ENCODE assay signal across 9 cellular contexts in the genomic region with DNA sequence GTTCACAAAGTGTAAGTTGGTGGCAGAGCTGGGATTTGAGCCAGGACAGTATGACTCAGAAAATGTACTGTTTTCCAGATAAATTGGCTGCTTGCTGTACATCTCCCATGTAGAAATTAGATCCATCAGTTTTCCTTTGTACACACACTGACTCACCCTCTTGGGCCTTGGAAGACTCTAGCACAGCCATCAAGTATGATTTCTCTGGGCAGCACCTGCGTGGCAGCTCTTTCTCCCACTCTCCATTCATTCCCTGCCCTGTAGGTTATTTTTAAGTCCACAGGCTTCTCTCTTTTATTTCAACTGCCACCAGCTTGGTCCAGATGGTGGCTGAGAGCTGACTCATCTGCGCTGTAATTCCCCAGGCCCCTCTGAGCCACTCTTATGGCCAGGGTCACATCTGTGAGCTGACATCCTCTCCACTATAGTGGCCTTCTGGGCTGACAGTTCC. TPM values are rescaled to one million over a fixed set of nuclear protein-coding genes. Genes with fewer than 3 reads are reported as not detected.
DNase-seq lines count a peak whose midpoint lies in the region; ATAC-seq and TF ChIP-seq lines count a peak whose summit lies in the region.
"Had no signal": no experiment of that assay in that cellular context is flagged by ENCODE, and none has a peak within 500 bp of the region (broad histone marks: within the 10 kb centered on the region; RNA-seq: fewer than 3 reads in every experiment).

No MANE protein-coding gene starts in this region.

- POLR2A ChIA-PET in IMR-90 (lab: Charles Lee; ENCODE audit: unreplicated experiment): interaction anchor here (0.6 kb wide), 1 partner anchor 1369 kb away, joined by 6 read pairs; no protein-coding TSS in a partner anchor

- H4K91ac ChIP-seq in IMR-90 (ENCODE audit: insufficient read depth, low read depth, low read length): no peak overlapping the region

- H3K27ac ChIP-seq in IMR-90 (ENCODE audit: insufficient read depth, low read length): no peak overlapping the region
- no peak overlapping the region for H3K27ac ChIP-seq in coronary artery

- H3K9me1 ChIP-seq in IMR-90 (ENCODE audit: insufficient read depth, low read length): 0 out of 2 replicates have a peak, but pooled peaks cover 2% of the 10 kb centered on the region

- no peak overlapping the region for H2AK9ac ChIP-seq in IMR-90 (replicated peaks; ENCODE audit: low read depth, low read length, poor library complexity)

- DNase-seq in ACHN (peak; percentile 62), IMR-90 (peak; percentile 96), SHP77 treated with DMSO at 0.1 percent for 48 hours (lab: John Stamatoyannopoulos, UW) (peak; percentile 64), fibroblast of villous mesenchyme (ENCODE audit: low read depth) (peak; percentile 73), hypothalamus (lab: John Stamatoyannopoulos, UW) (no peak), coronary artery (ENCODE audit: low spot score) (no peak), foreskin melanocyte (no peak)

- H4K8ac ChIP-seq in IMR-90 (ENCODE audit: low read depth in 2 of 2, low read length in 2 of 2): no peak overlapping the region

- no peaks in the 10 kb centered on the region for H3K79me1 ChIP-seq in IMR-90 (ENCODE audit: low read depth in 1 of 2, low read length in 2 of 2)

- H3K56ac ChIP-seq in IMR-90 (ENCODE audit: extremely low read depth, insufficient read depth, low read length): no peak overlapping the region

- CTCF ChIA-PET in IMR-90 (lab: Yijun Ruan, JAX): no interaction called here

- H2BK5ac ChIP-seq in IMR-90 (ENCODE audit: low read depth, low read length, poor library complexity, severe bottlenecking): no peak overlapping the region

- no peak overlapping the region for H2BK20ac ChIP-seq in IMR-90 (ENCODE audit: low read depth, low read length)

- peaks cover 6% of the 10 kb centered on the region; the same call in 1 of the 2 replicates for H3K4me1 ChIP-seq in IMR-90 (ENCODE audit: control insufficient read depth, insufficient read depth, low read length)
- H3K4me1 ChIP-seq: HAP-1 had no signal

- no peak overlapping the region for H2BK15ac ChIP-seq in IMR-90 (ENCODE audit: low read depth, low read length)

- no peak overlapping the region for H3K18ac ChIP-seq in IMR-90 (ENCODE audit: low read depth, low read length)

- intact Hi-C loops in IMR-90 (cut with micrococcal nuclease): no loop called here

- TF ChIP-seq RAD21 in IMR-90 (IDR thresholded peaks at IDR 0.05; ENCODE audit: low read length): no peak

- no peak overlapping the region for H3K4me3 ChIP-seq in IMR-90 (ENCODE audit: insufficient read depth, low read depth, low read length)
- no peak overlapping the region for H3K4me3 ChIP-seq in fibroblast of villous mesenchyme (ENCODE audit: low read depth, low read length)
- H3K4me3 ChIP-seq in coronary artery: no peak overlapping the region
- H3K4me3 ChIP-seq: HAP-1 had no signal

- no peak overlapping the region for H2AFZ ChIP-seq in IMR-90 (replicated peaks; ENCODE audit: low read length, poor library complexity)

- in situ Hi-C loops in ACHN (cut with HindIII; ENCODE audit: low pct_ligation_motif_present, low pct_unique_long_range_greater_than_20kb, low sequenced_read_pairs): no loop called here
- in situ Hi-C loops in IMR-90 (cut with MboI; ENCODE audit: low sequenced_read_pairs): no loop called here

- H3K14ac ChIP-seq in IMR-90 (replicated peaks; ENCODE audit: low read depth, low read length): no peak overlapping the region

- no peaks in the 10 kb centered on the region for H3K27me3 ChIP-seq in IMR-90 (ENCODE audit: control insufficient read depth, insufficient read depth, low read length)

- no peaks in the 10 kb centered on the region for H4K20me1 ChIP-seq in IMR-90 (ENCODE audit: insufficient read depth, low read length)

- H2BK120ac ChIP-seq in IMR-90 (ENCODE audit: low read depth, low read length): no peak overlapping the region

- no peak overlapping the region for H3K4me2 ChIP-seq in IMR-90 (ENCODE audit: low read depth, low read length)

- H3K36me3 ChIP-seq in IMR-90 (ENCODE audit: control insufficient read depth, insufficient read depth, low read length): no peaks in the 10 kb centered on the region
- H3K36me3 ChIP-seq: HAP-1 had no signal

- H2AK5ac ChIP-seq in IMR-90 (ENCODE audit: low read depth, low read length): no peak overlapping the region

- no peak for TF ChIP-seq CTCF in IMR-90 (conservative IDR thresholded peaks at IDR 0.05; ENCODE audit: low read depth, low read length)
- TF ChIP-seq CTCF in fibroblast of villous mesenchyme (IDR thresholded peaks at IDR 0.05; ENCODE audit: insufficient read depth, low read depth, low read length): no peak
- TF ChIP-seq CTCF in coronary artery (IDR thresholded peaks at IDR 0.05): no peak

- TF ChIP-seq POLR2A in IMR-90 (IDR thresholded peaks at IDR 0.05; ENCODE audit: low read depth, low read length): no peak

- H3K9ac ChIP-seq in IMR-90 (ENCODE audit: low read depth, low read length): no peak overlapping the region

- no peak overlapping the region for H4K5ac ChIP-seq in IMR-90 (ENCODE audit: low read depth, low read length)

- dilution Hi-C loops in IMR-90 (cut with HindIII; ENCODE audit: low sequenced_read_pairs, unreplicated experiment): no loop called here

- WGBS in IMR-90 (ENCODE audit: extremely low coverage in 2 of 2, insufficient read length in 1 of 2), 2 experiments: 60% methylated on average over 1 of the region's 2 CpGs; no CpG with 5 or more reads in 1 of the 2 experiments

- H3K23ac ChIP-seq in IMR-90 (ENCODE audit: low read depth, low read length): no peak overlapping the region

- peak; percentile 68 for ATAC-seq in IMR-90 (ENCODE audit: low read depth)
- no peak for ATAC-seq in HG02571 (IDR thresholded peaks at IDR 0.05; ENCODE audit: unreplicated experiment)

- BruUV-seq in IMR-90 (replicated peaks; lab: Mats Ljungman, UMichigan): no TSS peak

- no peak overlapping the region for H3K4ac ChIP-seq in IMR-90 (ENCODE audit: low read depth, low read length)

- no peaks in the 10 kb centered on the region for H3K9me3 ChIP-seq in IMR-90 (ENCODE audit: control insufficient read depth, insufficient read depth, low read length)
- H3K9me3 ChIP-seq: HAP-1 had no signal

TF ChIP-seq in IMR-90, 13 proteins besides CTCF, POLR2A, EP300 and RAD21:
- TF ChIP-seq MAZ (IDR thresholded peaks at IDR 0.05; ENCODE audit: borderline replicate concordance, low read depth, low read length): no peak
- no peak for TF ChIP-seq NFE2L2 (IDR thresholded peaks at IDR 0.05; ENCODE audit: low read depth, low read length)
- no peak for TF ChIP-seq MXI1 (IDR thresholded peaks at IDR 0.05; ENCODE audit: borderline replicate concordance, low read depth, low read length)
- no peak for TF ChIP-seq RCOR1 (IDR thresholded peaks at IDR 0.05; ENCODE audit: insufficient replicate concordance, low read length)
- no peak for TF ChIP-seq RFX5 (IDR thresholded peaks at IDR 0.05; ENCODE audit: low read depth, low read length)
- TF ChIP-seq, protein P1, sequence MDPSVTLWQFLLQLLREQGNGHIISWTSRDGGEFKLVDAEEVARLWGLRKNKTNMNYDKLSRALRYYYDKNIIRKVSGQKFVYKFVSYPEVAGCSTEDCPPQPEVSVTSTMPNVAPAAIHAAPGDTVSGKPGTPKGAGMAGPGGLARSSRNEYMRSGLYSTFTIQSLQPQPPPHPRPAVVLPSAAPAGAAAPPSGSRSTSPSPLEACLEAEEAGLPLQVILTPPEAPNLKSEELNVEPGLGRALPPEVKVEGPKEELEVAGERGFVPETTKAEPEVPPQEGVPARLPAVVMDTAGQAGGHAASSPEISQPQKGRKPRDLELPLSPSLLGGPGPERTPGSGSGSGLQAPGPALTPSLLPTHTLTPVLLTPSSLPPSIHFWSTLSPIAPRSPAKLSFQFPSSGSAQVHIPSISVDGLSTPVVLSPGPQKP (IDR thresholded peaks at IDR 0.05; ENCODE audit: borderline replicate concordance, low read depth, low read length): no peak
- TF ChIP-seq, protein P2, sequence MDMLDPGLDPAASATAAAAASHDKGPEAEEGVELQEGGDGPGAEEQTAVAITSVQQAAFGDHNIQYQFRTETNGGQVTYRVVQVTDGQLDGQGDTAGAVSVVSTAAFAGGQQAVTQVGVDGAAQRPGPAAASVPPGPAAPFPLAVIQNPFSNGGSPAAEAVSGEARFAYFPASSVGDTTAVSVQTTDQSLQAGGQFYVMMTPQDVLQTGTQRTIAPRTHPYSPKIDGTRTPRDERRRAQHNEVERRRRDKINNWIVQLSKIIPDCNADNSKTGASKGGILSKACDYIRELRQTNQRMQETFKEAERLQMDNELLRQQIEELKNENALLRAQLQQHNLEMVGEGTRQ (IDR thresholded peaks at IDR 0.05; ENCODE audit: low read depth, low read length): no peak
- no peak for TF ChIP-seq CEBPB (IDR thresholded peaks at IDR 0.05; ENCODE audit: low read depth, low read length)
- TF ChIP-seq CHD1 (IDR thresholded peaks at IDR 0.05; ENCODE audit: low read depth, low read length): no peak
- TF ChIP-seq MAFK (IDR thresholded peaks at IDR 0.05; ENCODE audit: low read depth, low read length): no peak
- TF ChIP-seq BHLHE40 (IDR thresholded peaks at IDR 0.05; ENCODE audit: low read depth, low read length): no peak
- no peak for TF ChIP-seq FOS (IDR thresholded peaks at IDR 0.05; ENCODE audit: low read depth, low read length)
- no peak for TF ChIP-seq SMC3 (IDR thresholded peaks at IDR 0.05; ENCODE audit: low read depth, low read length)
TF ChIP-seq in IMR-90: peak in this region for 0.

RNA-seq across cellular contexts. Expression of a gene that starts 28.3 kb away (rescaled TPM):
- total RNA-seq in IMR-90 (2012; rRNA removed) (1.1 and 1.6 TPM in 2 replicates), fibroblast of villous mesenchyme (0.43 and 0.64 TPM in 2 replicates)
- 1.3 and 1.5 TPM in 2 replicates for polyA plus RNA-seq in IMR-90 (2012; rRNA removed)
- 1.0 and 1.4 TPM in 2 replicates for polyA plus RNA-seq in IMR-90 (2012; cell fraction: cytosol; rRNA removed)
- polyA plus RNA-seq in IMR-90 (2012; cell fraction: nucleus; rRNA removed; ENCODE audit: low replicate concordance): 3.7 and 4.4 TPM in 2 replicates

Comparison
In these comparisons a context has a peak if more than half of its experiments do, and no peak if none do; other contexts are left out.
1. DNase-seq: peak in ACHN (single experiment), IMR-90 (single experiment), SHP77 treated with DMSO at 0.1 percent for 48 hours (single experiment) and fibroblast of villous mesenchyme (single experiment); none in hypothalamus (0 of 51), coronary artery (single experiment) and foreskin melanocyte (single experiment).